8 cellular contexts compared by ENCODE assay signal in the genomic region with DNA sequence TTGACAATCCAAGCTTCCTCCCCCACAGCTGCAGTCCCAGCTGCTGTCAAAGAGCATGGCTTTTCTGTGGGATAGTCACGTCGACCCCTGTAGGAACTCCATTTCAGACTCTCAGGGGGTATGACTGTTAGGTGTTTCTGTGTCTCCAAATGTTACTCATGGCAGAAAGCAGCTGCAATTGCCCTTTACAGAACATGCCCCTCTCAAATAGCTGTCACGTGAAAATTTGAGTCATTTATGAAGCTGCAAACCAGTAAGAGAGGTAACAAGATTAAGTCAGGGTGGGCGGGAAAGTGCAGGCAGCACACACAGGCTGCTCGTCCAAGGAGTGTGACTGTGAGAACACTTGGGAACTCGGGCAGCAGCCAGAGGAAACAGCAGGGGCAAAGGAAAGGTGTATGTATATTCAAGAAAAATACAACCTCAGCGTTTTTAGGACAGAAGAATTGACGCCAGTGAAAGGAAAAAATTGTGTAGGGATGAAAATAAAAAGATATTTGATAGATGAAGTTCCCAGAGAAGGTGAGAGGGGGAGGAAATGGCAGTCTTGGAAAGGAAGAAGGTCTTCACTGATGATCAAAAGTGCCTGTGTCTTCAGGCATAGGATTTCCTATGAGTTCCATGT.
DNase-seq lines count a peak whose midpoint lies in the region; ATAC-seq, FAIRE-seq and TF ChIP-seq lines count a peak whose summit lies in the region.

No MANE protein-coding gene starts in this region.

- ATAC-seq in GM18508 (IDR thresholded peaks at IDR 0.05; ENCODE audit: insufficient read depth, unreplicated experiment), result peak; percentile 73

- no peak overlapping the region for H2BK12ac ChIP-seq in H9 (ENCODE audit: insufficient read length, low read depth, low read length)

- H3K4me1 ChIP-seq in SK-N-SH (ENCODE audit: control insufficient read depth in 1 of 2, insufficient read depth in 2 of 2, low read depth in 1 of 2, low read length in 1 of 2) (peaks cover 2 to 28% of the 10 kb centered on the region in 2 experiments; a peak in 2 of 4 replicates), H9 (ENCODE audit: insufficient read depth, low read length) (no peaks in the 10 kb centered on the region)

- no peak for FAIRE-seq in H54 (lab: Jason Lieb, UNC)

- H3K9me3 ChIP-seq in SK-N-SH, result no peaks in the 10 kb centered on the region
- H3K9me3 ChIP-seq in H9 (ENCODE audit: control insufficient read depth, low read depth, low read length), result no peaks in the 10 kb centered on the region

- H3T11ph ChIP-seq in H9 (ENCODE audit: low read length), result no peak overlapping the region

- H3K9ac ChIP-seq in SK-N-SH, result no peak overlapping the region
- H3K9ac ChIP-seq in H9 (ENCODE audit: extremely low read depth, insufficient read length, low read length), result no peak overlapping the region

- no peak overlapping the region for H2BK120ac ChIP-seq in H9 (ENCODE audit: low read depth, low read length, poor library complexity, severe bottlenecking)

- POLR2A ChIA-PET in SK-N-SH (lab: Yijun Ruan, JAX), result no interaction called here

- H3K4me3 Mint-ChIP-seq in nephron progenitor cell, result no peak overlapping the region
- no peak overlapping the region for H3K4me3 Mint-ChIP-seq in H9

- H3K9me3 Mint-ChIP-seq in nephron progenitor cell, result peaks cover 21% of the 10 kb centered on the region
- peaks cover 22% of the 10 kb centered on the region in 2 experiments for H3K9me3 Mint-ChIP-seq in H9

- H3K4me3 ChIP-seq in SK-N-SH (ENCODE audit: low read depth in 2 of 2, low read length in 1 of 2) (peak overlapping the region in 1 of 2 experiments; percentile 7; a peak in 1 of 4 replicates), dorsolateral prefrontal cortex (no peak overlapping the region)

- H3K27ac ChIP-seq in SK-N-SH (ENCODE audit: low read depth in 2 of 2, low read length in 1 of 2), result peak overlapping the region in 1 of 2 experiments; percentile 3; a peak in 1 of 4 replicates
- H3K27ac ChIP-seq in H9 (ENCODE audit: insufficient read length, low read depth, low read length), result no peak overlapping the region
- H3K27ac ChIP-seq in dorsolateral prefrontal cortex, result peak overlapping the region in 2 of 59 donors; percentile 29 to 30

- H3K9me2 ChIP-seq in SK-N-SH, result no peaks in the 10 kb centered on the region

- no peak for TF ChIP-seq RAD21 in SK-N-SH (IDR thresholded peaks at IDR 0.05; ENCODE audit: low read length)

- no peak overlapping the region for H3K23ac ChIP-seq in H9 (ENCODE audit: insufficient read length, low read depth, low read length)

- no peak overlapping the region for H2BK5ac ChIP-seq in H9 (ENCODE audit: insufficient read length, low read length)

- H3K14ac ChIP-seq in H9 (ENCODE audit: insufficient read depth, low read length), result no peak overlapping the region

- H3K4me1 Mint-ChIP-seq in nephron progenitor cell (no peaks in the 10 kb centered on the region), H9 (0 out of 4 replicates have a peak, but pooled peaks cover 0 to 3% of the 10 kb centered on the region in 2 experiments)

- H3K79me2 ChIP-seq in SK-N-SH (ENCODE audit: insufficient read depth) (no peaks in the 10 kb centered on the region), H9 (ENCODE audit: insufficient read depth, low read length) (no peaks in the 10 kb centered on the region)

- H2AK5ac ChIP-seq in H9 (ENCODE audit: insufficient read length, low read length), result no peak overlapping the region

- TF ChIP-seq EP300 in SK-N-SH (IDR thresholded peaks at IDR 0.05; ENCODE audit: borderline replicate concordance in 1 of 2, low read depth in 1 of 2, low read length in 1 of 2), result no peak

- peak overlapping the region; percentile 1 for H3K27ac Mint-ChIP-seq in nephron progenitor cell
- peak overlapping the region in 1 of 3 experiments; percentile 41; a peak in 2 of 7 replicates for H3K27ac Mint-ChIP-seq in H9

- TF ChIP-seq CTCF in SK-N-SH (IDR thresholded peaks at IDR 0.05), result no peak
- no peak for TF ChIP-seq CTCF in nephron progenitor cell (IDR thresholded peaks at IDR 0.05)
- TF ChIP-seq CTCF in H9 (conservative IDR thresholded peaks at IDR 0.05), result no peak
- TF ChIP-seq CTCF in dorsolateral prefrontal cortex (IDR thresholded peaks at IDR 0.05 in 54 of 56, conservative IDR thresholded peaks at IDR 0.05 in 2 of 56; ENCODE audit: low read depth in 1 of 56, partially characterized antibody in 56 of 56), result no peak

- no peak overlapping the region for H4K91ac ChIP-seq in H9 (ENCODE audit: insufficient read length, low read depth, low read length)

- DNase-seq in H54 (ENCODE audit: insufficient read length, low spot score) (peak; percentile 8), SK-N-SH (no peak), nephron progenitor cell (no peak), NCI-H1105 (lab: John Stamatoyannopoulos, UW) (no peak), H9 (no peak), dorsolateral prefrontal cortex (no peak)
- DNase-seq in NK-92 treated with Interleukin-12 subunit alpha and Interleukin-12 subunit beta, amount 100 ng/mL, for 24 hours (lab: John Stamatoyannopoulos, UW), result no peak

- H4K5ac ChIP-seq in H9 (ENCODE audit: insufficient read length, low read depth, low read length), result no peak overlapping the region

- H3K4me2 ChIP-seq in SK-N-SH (peak overlapping the region; percentile 41), H9 (ENCODE audit: insufficient read depth, insufficient read length, low read length) (no peak overlapping the region)

- H2BK15ac ChIP-seq in H9 (ENCODE audit: low read depth, low read length), result no peak overlapping the region

- no peak overlapping the region for H2BK20ac ChIP-seq in H9 (ENCODE audit: low read depth, low read length, poor library complexity, severe bottlenecking)

- H3K36me3 ChIP-seq in SK-N-SH (replicated peaks in 1 of 2; ENCODE audit: control insufficient read depth in 1 of 2, insufficient read depth in 2 of 2, low read length in 1 of 2), result no peaks in the 10 kb centered on the region

- intact Hi-C loops in dorsolateral prefrontal cortex (cut with DNase I), result no loop called here

- H3F3A ChIP-seq in SK-N-SH (replicated peaks; ENCODE audit: insufficient read depth), result peaks cover 12% of the 10 kb centered on the region

- no peak for TF ChIP-seq POLR2A in H54 (IDR thresholded peaks at IDR 0.05; ENCODE audit: low read depth, low read length)

- H3K27me3 ChIP-seq in SK-N-SH (ENCODE audit: insufficient read depth) (no peaks in the 10 kb centered on the region), H9 (ENCODE audit: insufficient read depth, low read length) (no peaks in the 10 kb centered on the region), dorsolateral prefrontal cortex (peaks cover 0 to under 1% (median 0%) of the 10 kb centered on the region in 45 donors)

- CTCF ChIA-PET in SK-N-SH (lab: Yijun Ruan, JAX), result no interaction called here

- no peaks in the 10 kb centered on the region for H3K23me2 ChIP-seq in H9 (ENCODE audit: insufficient read length, low read depth, low read length, poor library complexity, severe bottlenecking)

- no peak overlapping the region for H4K8ac ChIP-seq in H9 (replicated peaks; ENCODE audit: insufficient read length, low read depth, low read length)

- H3K56ac ChIP-seq in H9 (ENCODE audit: insufficient read length, low read depth, low read length), result no peak overlapping the region

- H3K36me3 Mint-ChIP-seq in nephron progenitor cell (ENCODE audit: low read depth), result peaks cover 5% of the 10 kb centered on the region
- peaks cover 6 to 22% (median 14%) of the 10 kb centered on the region in 3 experiments; a peak in 6 of 7 replicates for H3K36me3 Mint-ChIP-seq in H9 (ENCODE audit: insufficient read depth in 1 of 3, low read depth in 3 of 3)

- H2AFZ ChIP-seq in SK-N-SH (ENCODE audit: low read depth) (peak overlapping the region; percentile 12; the same call in 1 of the 2 replicates), H9 (ENCODE audit: low read length) (no peak overlapping the region)

- H3K27me3 Mint-ChIP-seq in nephron progenitor cell (ENCODE audit: low read depth, poor library complexity) (peaks cover 5% of the 10 kb centered on the region), H9 (ENCODE audit: low read depth) (peaks cover 3% of the 10 kb centered on the region)

- H3K79me1 ChIP-seq in H9 (ENCODE audit: insufficient read depth, low read depth, low read length, poor library complexity, severe bottlenecking), result no peaks in the 10 kb centered on the region

- no peak overlapping the region for H3K18ac ChIP-seq in H9 (ENCODE audit: insufficient read length, low read depth, low read length)

- no peak overlapping the region for H3K4ac ChIP-seq in H9 (ENCODE audit: low read depth, low read length)

- no peaks in the 10 kb centered on the region for H4K20me1 ChIP-seq in SK-N-SH (ENCODE audit: insufficient read depth)
- no peaks in the 10 kb centered on the region for H4K20me1 ChIP-seq in H9 (ENCODE audit: control insufficient read depth, insufficient read depth, insufficient read length)

- 50% methylated on average over 8 of the region's 8 CpGs for WGBS in SK-N-SH (ENCODE audit: low lambda C conversion rate)
- no CpG with 5 or more reads among the region's 8 CpGs for WGBS in H9 (ENCODE audit: extremely low coverage, insufficient read length, low lambda C conversion rate)

TF ChIP-seq in SK-N-SH, 30 proteins besides CTCF, POLR2A, EP300 and RAD21 (continues in another document):
- no peak for TF ChIP-seq FOXJ3 (CRISPR knock-in tag; IDR thresholded peaks at IDR 0.05)
- TF ChIP-seq MXI1 (IDR thresholded peaks at IDR 0.05; ENCODE audit: low read depth, low read length), result no peak
- TF ChIP-seq SMC3 (IDR thresholded peaks at IDR 0.05; ENCODE audit: low read depth, low read length), result no peak
- TF ChIP-seq TCF12 (IDR thresholded peaks at IDR 0.05), result no peak
- no peak for TF ChIP-seq GATA2 (CRISPR knock-in tag; IDR thresholded peaks at IDR 0.05)
- TF ChIP-seq ZBTB33 (IDR thresholded peaks at IDR 0.05; ENCODE audit: borderline replicate concordance, low read depth), result no peak
- TF ChIP-seq POLR2AphosphoS5 (IDR thresholded peaks at IDR 0.05; ENCODE audit: low read depth, low read length), result no peak
- TF ChIP-seq TEAD4 (IDR thresholded peaks at IDR 0.05; ENCODE audit: borderline replicate concordance, insufficient read depth), result no peak
- no peak for TF ChIP-seq RCOR1 (IDR thresholded peaks at IDR 0.05; ENCODE audit: low read length)
